ENCODE assay signal across 22 cellular contexts in genomic region chr18:31490838-31491237, GRCh38. TPM values are rescaled to one million over a fixed set of nuclear protein-coding genes. Genes with fewer than 3 reads are reported as not detected.
DNase-seq lines count a peak whose midpoint lies in the region; ATAC-seq and TF ChIP-seq lines count a peak whose summit lies in the region.
"Had no signal": no experiment of that assay in that cellular context is flagged by ENCODE, and none has a peak within 500 bp of the region (broad histone marks: within the 10 kb centered on the region; RNA-seq: fewer than 3 reads in every experiment).

No MANE protein-coding gene starts in this region.

- peaks cover 11% of the 10 kb centered on the region for H3K36me3 Mint-ChIP-seq in Calu3 (ENCODE audit: insufficient read depth, unreplicated experiment)
- H3K36me3 Mint-ChIP-seq: CD4-positive, alpha-beta memory T cell; IgD-negative memory B cell had no signal

- ATAC-seq in PC-3 (no peak), left colon (peak; percentile 66), GM21515 (IDR thresholded peaks at IDR 0.05; ENCODE audit: unreplicated experiment) (no peak)

- no peaks in the 10 kb centered on the region for H3K27me3 Mint-ChIP-seq in Calu3 (ENCODE audit: unreplicated experiment)

- intact Hi-C loops in Calu3 (cut with micrococcal nuclease; ENCODE audit: unreplicated experiment), result loop anchor here (10.0 kb wide), 1 partner anchor 396 kb away; no protein-coding TSS in a partner anchor
- intact Hi-C loops in PC-3 (cut with micrococcal nuclease), result no loop called here
- intact Hi-C loops in colonic mucosa (cut with DNase I), result no loop called here
- intact Hi-C loops in left colon (cut with DNase I, micrococcal nuclease), result no loop called here

- H3K36me3 ChIP-seq in PC-3 (ENCODE audit: low read depth, low read length), result no peaks in the 10 kb centered on the region
- H3K36me3 ChIP-seq in colonic mucosa, result no peaks in the 10 kb centered on the region
- H3K36me3 ChIP-seq: BLaER1, SJSA1 had no signal

- peak overlapping the region; percentile 80 for H3K27ac Mint-ChIP-seq in Calu3 (ENCODE audit: unreplicated experiment)
- H3K27ac Mint-ChIP-seq: HFFc6, IgD-negative memory B cell had no signal

- POLR2A ChIA-PET in PC-3 (lab: Charles Lee; ENCODE audit: unreplicated experiment), result interaction anchor here (0.6 kb wide), 1 partner anchor 61 kb away, joined by 20 read pairs; no protein-coding TSS in a partner anchor

- H3K4me1 Mint-ChIP-seq in Calu3 (ENCODE audit: low read depth, unreplicated experiment), result peaks cover 61% of the 10 kb centered on the region
- H3K4me1 Mint-ChIP-seq: CD4-positive, alpha-beta memory T cell; IgD-negative memory B cell had no signal

- CTCF ChIA-PET in Calu3 (lab: Charles Lee) (interaction anchor here (1.0 kb wide), 1 partner anchor 66 kb away, joined by 4 read pairs; no protein-coding TSS in a partner anchor), PC-3 (lab: Charles Lee) (no interaction called here)

- peak overlapping the region; percentile 91 for H3K27ac ChIP-seq in PC-3 (ENCODE audit: low read length)
- H3K27ac ChIP-seq in colonic mucosa, result peak overlapping the region; percentile 50
- H3K27ac ChIP-seq in coronary artery, result no peak overlapping the region
- H3K27ac ChIP-seq: BLaER1, HL-60 had no signal

- H4K20me1 ChIP-seq in PC-3 (ENCODE audit: low read length), result no peaks in the 10 kb centered on the region
- H4K20me1 ChIP-seq: BLaER1 had no signal

- no peak overlapping the region for H2AFZ ChIP-seq in PC-3 (ENCODE audit: low read length)

- H3K9me3 Mint-ChIP-seq in Calu3 (ENCODE audit: low read depth, unreplicated experiment), result no peaks in the 10 kb centered on the region

- H3K4me1 ChIP-seq in PC-3 (ENCODE audit: insufficient read depth, low read length), result peaks cover 46% of the 10 kb centered on the region
- H3K4me1 ChIP-seq in colonic mucosa, result no peaks in the 10 kb centered on the region
- H3K4me1 ChIP-seq: BLaER1 had no signal

- peak overlapping the region; percentile 26 for H3K4me3 Mint-ChIP-seq in Calu3 (ENCODE audit: low read depth, unreplicated experiment)
- H3K4me3 Mint-ChIP-seq: CD4-positive, alpha-beta memory T cell; HFFc6; IgD-negative memory B cell had no signal

- TF ChIP-seq CTCF in Calu3 (IDR thresholded peaks at IDR 0.05; ENCODE audit: unreplicated experiment) (no peak), PC-3 (conservative IDR thresholded peaks at IDR 0.05; ENCODE audit: low read depth, low read length) (no peak), colonic mucosa (IDR thresholded peaks at IDR 0.05) (no peak), coronary artery (IDR thresholded peaks at IDR 0.05) (no peak)

- H3F3A ChIP-seq in PC-3 (ENCODE audit: low read length, unreplicated experiment), result no peaks in the 10 kb centered on the region

- peak overlapping the region; percentile 57 for H3K4me2 ChIP-seq in PC-3 (ENCODE audit: low read length)
- H3K4me2 ChIP-seq: BLaER1 had no signal

- H3K79me2 ChIP-seq in PC-3 (ENCODE audit: low read length), result no peaks in the 10 kb centered on the region

- no TSS peak for BruUV-seq in Calu3 (replicated peaks; lab: Mats Ljungman, UMichigan)
- BruUV-seq in PC-3 (replicated peaks; lab: Mats Ljungman, UMichigan), result no TSS peak

- no peak overlapping the region for H3K4me3 ChIP-seq in PC-3 (ENCODE audit: low read length)
- H3K4me3 ChIP-seq in colonic mucosa, result no peak overlapping the region
- H3K4me3 ChIP-seq in coronary artery, result no peak overlapping the region
- H3K4me3 ChIP-seq: BLaER1, SJSA1 had no signal

- H3K9me2 ChIP-seq in PC-3 (replicated peaks; ENCODE audit: low read length), result no peaks in the 10 kb centered on the region

- DNase-seq in Calu3, result no peak
- DNase-seq in PC-3, result no peak
- no peak for DNase-seq in colonic mucosa
- DNase-seq in left colon, result no peak
- DNase-seq in coronary artery (ENCODE audit: low spot score), result no peak
- no peak for DNase-seq in central memory CD4-positive, alpha-beta T cell
- DNase-seq in NCI-H2171 (lab: John Stamatoyannopoulos, UW), result no peak
- DNase-seq: CD4-positive, alpha-beta memory T cell; DND-41; HFFc6; Kasumi-1; NCI-H1105; NCI-H1694; NCI-H524 had no signal

- H3K27me3 ChIP-seq in PC-3 (ENCODE audit: low read length) (no peaks in the 10 kb centered on the region), colonic mucosa (no peaks in the 10 kb centered on the region)
- H3K27me3 ChIP-seq: BLaER1 had no signal

- no peak overlapping the region for H3K9ac ChIP-seq in PC-3 (ENCODE audit: low read length)
- no peak overlapping the region for H3K9ac ChIP-seq in colonic mucosa (ENCODE audit: low read depth in 2 of 2, low read length in 2 of 2)
- H3K9ac ChIP-seq: BLaER1 had no signal

- H3K9me3 ChIP-seq in PC-3 (ENCODE audit: low read length), result no peaks in the 10 kb centered on the region
- H3K9me3 ChIP-seq in colonic mucosa, result no peaks in the 10 kb centered on the region
- H3K9me3 ChIP-seq: BLaER1, SJSA1 had no signal

RNA-seq across cellular contexts. Expression of gene DSG2, which starts 7.1 kb away (rescaled TPM):
- total RNA-seq in Calu3 (2022) (194 and 196 TPM in 2 replicates), PC-3 (2014; rRNA removed) (17.2 and 21.1 TPM in 2 replicates), colonic mucosa (100 to 1,000 TPM; 237 to 308 TPM), left colon (100 to 1,000 TPM; 311 to 330 TPM)
- total RNA-seq: A673; CD4-positive, alpha-beta memory T cell; HFFc6 had no signal

RNA-seq across cellular contexts. Expression of gene DSG3, which starts 43.3 kb away (rescaled TPM):
- total RNA-seq in Calu3 (2022), result 1.2 and 1.8 TPM in 2 replicates
- not detected in 2 replicates for total RNA-seq in PC-3 (2014; rRNA removed)
- under 1 TPM; 0.07 to 0.40 TPM for total RNA-seq in colonic mucosa
- total RNA-seq in left colon, result under 1 TPM; 0.15 to 0.20 TPM
- total RNA-seq: A673; CD4-positive, alpha-beta memory T cell; G401; HFFc6; HT1080; SJSA1 had no signal

Comparison
In these comparisons a context has a peak if more than half of its experiments do, and no peak if none do; other contexts are left out.
1. H3K27ac ChIP-seq: peak in PC-3 (single experiment) and colonic mucosa (single experiment); none in coronary artery (0 of 2).